Comparison of ENCODE assay signal across 8 cellular contexts in the genomic region with DNA sequence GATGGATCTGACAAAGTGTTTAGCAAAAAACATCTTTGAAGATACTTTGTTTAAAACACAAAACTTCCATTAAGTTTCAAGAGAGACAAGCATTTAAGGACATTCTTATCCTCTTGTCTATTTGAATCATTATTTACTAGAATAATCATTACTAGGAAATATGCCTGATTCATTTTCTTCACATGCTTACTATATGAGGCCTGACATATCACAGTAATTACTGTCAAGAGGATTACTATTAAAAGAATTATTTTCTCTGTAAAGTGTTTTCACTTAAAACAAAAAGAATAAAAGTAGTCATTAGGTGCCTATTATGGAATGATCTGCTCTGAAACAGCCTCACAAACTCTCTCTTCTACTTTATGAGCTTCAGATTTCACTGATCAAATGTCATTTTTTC.
"Had no signal": no experiment of that assay in that cellular context is flagged by ENCODE, and none has a peak within 500 bp of the region (broad histone marks: within the 10 kb centered on the region; RNA-seq: fewer than 3 reads in every experiment).

No MANE protein-coding gene starts in this region.

- FAIRE-seq: G401.6, GM12878, GM12891, GM12892, GM18507, GM19239 had no signal

- DNase-seq: GDM1, GF-D8 had no signal

- H3K4me3 ChIP-seq: GM12878 had no signal

- ATAC-seq: GM12878 had no signal
